In the genomic region with DNA sequence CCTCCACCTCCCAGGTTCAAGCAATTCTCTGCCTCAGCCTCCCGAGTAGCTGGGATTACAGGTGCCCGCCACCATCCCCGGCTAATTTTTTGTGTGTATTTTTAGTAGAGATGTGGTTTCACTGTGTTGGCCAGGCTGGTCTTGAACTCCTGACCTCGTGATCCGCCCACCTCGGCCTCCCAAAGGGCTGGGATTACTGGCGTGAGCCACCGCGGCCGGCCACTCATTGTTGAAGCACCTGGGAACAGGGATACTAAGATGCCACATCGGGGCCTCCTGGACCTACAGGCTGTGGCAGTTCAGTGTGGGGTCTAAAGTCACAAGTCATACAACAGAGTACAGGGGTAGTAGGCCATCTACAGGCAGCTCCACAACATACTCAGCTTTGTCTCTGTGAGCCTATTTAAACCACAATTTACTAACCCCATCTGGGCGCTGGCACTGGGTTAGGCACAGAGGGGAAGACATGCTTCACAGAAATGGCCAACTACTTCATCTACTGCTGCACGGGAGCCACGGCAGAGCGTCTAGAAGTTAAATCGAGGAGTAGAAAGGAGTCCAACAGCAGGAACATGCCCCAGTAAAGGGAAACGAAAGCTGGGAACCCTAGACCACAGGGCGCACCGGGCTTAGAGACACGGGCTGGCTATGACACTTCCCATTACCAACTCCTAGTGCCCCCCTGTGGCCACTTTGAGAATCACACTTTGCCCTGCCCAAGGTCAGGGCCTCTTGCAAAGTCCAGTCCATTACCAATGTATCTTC, we compare ENCODE assay signal across 9 cellular contexts. TPM values are rescaled to one million over a fixed set of nuclear protein-coding genes. Genes with fewer than 3 reads are reported as not detected.
A peak's percentile ranks its signal among the peaks of the same experiment; 100 is the strongest.
DNase-seq lines count a peak whose midpoint lies in the region; ATAC-seq and TF ChIP-seq lines count a peak whose summit lies in the region.
"Had no signal": no experiment of that assay in that cellular context is flagged by ENCODE, and none has a peak within 500 bp of the region (broad histone marks: within the 10 kb centered on the region; RNA-seq: fewer than 3 reads in every experiment).

No MANE protein-coding gene starts in this region.

- peaks cover 11% of the 10 kb centered on the region for H4K20me1 ChIP-seq in neural cell (ENCODE audit: insufficient read depth)

- H3K27me3 Mint-ChIP-seq in activated T-helper 2 cell treated with anti-CD3 and anti-CD28 coated beads, Interferon-gamma antibody, Interleukin-2, Interleukin-4, amounts not matched to agents 10 μg/mL and 5 μg/mL and 100 μg/mL, durations not matched to agents 14 hours and 24 hours and 36 hours (ENCODE audit: low read depth) = no peaks in the 10 kb centered on the region
- no peaks in the 10 kb centered on the region for H3K27me3 Mint-ChIP-seq in stimulated activated naive CD8-positive, alpha-beta T cell treated with anti-CD3 and anti-CD28 coated beads, Interleukin-15, Interleukin-2, amounts not matched to agents 100 ng/mL and 50 ng/mL, for 24 hours

- peaks cover 40% of the 10 kb centered on the region for H3K4me1 Mint-ChIP-seq in activated T-helper 2 cell treated with anti-CD3 and anti-CD28 coated beads, Interferon-gamma antibody, Interleukin-2, Interleukin-4, amounts not matched to agents 10 μg/mL and 5 μg/mL and 100 μg/mL, durations not matched to agents 14 hours and 24 hours and 36 hours (ENCODE audit: low read depth)
- H3K4me1 Mint-ChIP-seq in stimulated activated naive CD8-positive, alpha-beta T cell treated with anti-CD3 and anti-CD28 coated beads, Interleukin-15, Interleukin-2, amounts not matched to agents 100 ng/mL and 50 ng/mL, for 24 hours (ENCODE audit: low read depth) = peaks cover 42% of the 10 kb centered on the region

- TF ChIP-seq CTCF in RWPE1 (conservative IDR thresholded peaks at IDR 0.05; ENCODE audit: low read depth) (peak; percentile 85), fibroblast of pulmonary artery (IDR thresholded peaks at IDR 0.05; ENCODE audit: low read length, missing control alignments) (peak; percentile 89), neural cell (IDR thresholded peaks at IDR 0.05; ENCODE audit: poor library complexity, severe bottlenecking) (peak; percentile 79)

- peaks cover 34% of the 10 kb centered on the region for H3K36me3 Mint-ChIP-seq in activated T-helper 2 cell treated with anti-CD3 and anti-CD28 coated beads, Interferon-gamma antibody, Interleukin-2, Interleukin-4, amounts not matched to agents 10 μg/mL and 5 μg/mL and 100 μg/mL, durations not matched to agents 14 hours and 24 hours and 36 hours (ENCODE audit: low read depth)
- peaks cover 30% of the 10 kb centered on the region for H3K36me3 Mint-ChIP-seq in stimulated activated naive CD8-positive, alpha-beta T cell treated with anti-CD3 and anti-CD28 coated beads, Interleukin-15, Interleukin-2, amounts not matched to agents 100 ng/mL and 50 ng/mL, for 24 hours (ENCODE audit: low read depth)

- H3K9me3 Mint-ChIP-seq in activated T-helper 2 cell treated with anti-CD3 and anti-CD28 coated beads, Interferon-gamma antibody, Interleukin-2, Interleukin-4, amounts not matched to agents 10 μg/mL and 5 μg/mL and 100 μg/mL, durations not matched to agents 14 hours and 24 hours and 36 hours = no peaks in the 10 kb centered on the region
- no peaks in the 10 kb centered on the region for H3K9me3 Mint-ChIP-seq in stimulated activated naive CD8-positive, alpha-beta T cell treated with anti-CD3 and anti-CD28 coated beads, Interleukin-15, Interleukin-2, amounts not matched to agents 100 ng/mL and 50 ng/mL, for 24 hours

- H2AFZ ChIP-seq in neural cell (ENCODE audit: low read depth, low read length) = no peak overlapping the region

- H3K4me3 Mint-ChIP-seq in activated T-helper 2 cell treated with anti-CD3 and anti-CD28 coated beads, Interferon-gamma antibody, Interleukin-2, Interleukin-4, amounts not matched to agents 10 μg/mL and 5 μg/mL and 100 μg/mL, durations not matched to agents 14 hours and 24 hours and 36 hours (ENCODE audit: low read depth) = peak overlapping the region; percentile 5
- peak overlapping the region; percentile 52 for H3K4me3 Mint-ChIP-seq in stimulated activated naive CD8-positive, alpha-beta T cell treated with anti-CD3 and anti-CD28 coated beads, Interleukin-15, Interleukin-2, amounts not matched to agents 100 ng/mL and 50 ng/mL, for 24 hours

- CTCF ChIA-PET in RWPE1 (lab: Yijun Ruan, JAX) = interaction anchor here (0.6 to 1.2 kb wide), 6 partner anchors 8 to 62 kb away, joined by 3 to 4 read pairs (median 3); a partner anchor contains a TSS

- H3K9me2 ChIP-seq in neural cell (ENCODE audit: insufficient read depth, low read length) = no peaks in the 10 kb centered on the region

- H3K4me3 ChIP-seq in fibroblast of pulmonary artery (replicated peaks; ENCODE audit: low read depth, low read length) = peak overlapping the region; percentile 12
- H3K4me3 ChIP-seq in neural cell (ENCODE audit: low read length) = peak overlapping the region; percentile 94

- ATAC-seq in HG03135 (IDR thresholded peaks at IDR 0.05; ENCODE audit: unreplicated experiment) = no peak

- no peaks in the 10 kb centered on the region for H3K9me3 ChIP-seq in neural cell (ENCODE audit: low read length)

- H3K27ac ChIP-seq in RWPE1 (peak overlapping the region; percentile 98), neural cell (ENCODE audit: low read length) (peak overlapping the region; percentile 42)

- POLR2A ChIA-PET in RWPE1 (lab: Yijun Ruan, JAX; ENCODE audit: low non-redundant PET) = no interaction called here

- H3K9ac ChIP-seq in neural cell (ENCODE audit: low read length) = no peak overlapping the region

- H3K27me3 ChIP-seq in neural cell (ENCODE audit: insufficient read depth, low read depth, low read length) = no peaks in the 10 kb centered on the region

- intact Hi-C loops in activated T-helper 2 cell treated with anti-CD3 and anti-CD28 coated beads, Interferon-gamma antibody, Interleukin-2, Interleukin-4, amounts not matched to agents 10 μg/mL and 5 μg/mL and 100 μg/mL, durations not matched to agents 14 hours and 24 hours and 36 hours (cut with micrococcal nuclease) = no loop called here

- H3K4me2 ChIP-seq in neural cell (ENCODE audit: low read length) = no peak overlapping the region

- TF ChIP-seq RAD21 in Ishikawa (IDR thresholded peaks at IDR 0.05; ENCODE audit: low read depth) (peak; percentile 61; the same call in 1 of the 2 replicates), neural cell (conservative IDR thresholded peaks at IDR 0.05) (peak; percentile 68)

- H3K79me2 ChIP-seq in neural cell (replicated peaks; ENCODE audit: insufficient read depth, low read length) = peaks cover 45% of the 10 kb centered on the region

- no peaks in the 10 kb centered on the region for H3K36me3 ChIP-seq in neural cell (ENCODE audit: insufficient read depth, low read length)

- TF ChIP-seq EP300 in Ishikawa (IDR thresholded peaks at IDR 0.05; ENCODE audit: borderline replicate concordance) (no peak), neural cell (conservative IDR thresholded peaks at IDR 0.05; ENCODE audit: poor library complexity, severe bottlenecking) (no peak)

- no peaks in the 10 kb centered on the region for H3F3A ChIP-seq in neural cell (ENCODE audit: insufficient read depth, low read length, poor library complexity, severe bottlenecking)

- H3K27ac Mint-ChIP-seq in activated T-helper 2 cell treated with anti-CD3 and anti-CD28 coated beads, Interferon-gamma antibody, Interleukin-2, Interleukin-4, amounts not matched to agents 10 μg/mL and 5 μg/mL and 100 μg/mL, durations not matched to agents 14 hours and 24 hours and 36 hours = peak overlapping the region; percentile 86
- peak overlapping the region; percentile 85 for H3K27ac Mint-ChIP-seq in stimulated activated naive CD8-positive, alpha-beta T cell treated with anti-CD3 and anti-CD28 coated beads, Interleukin-15, Interleukin-2, amounts not matched to agents 100 ng/mL and 50 ng/mL, for 24 hours

- DNase-seq in DMS 273 treated with DMSO at 0.1 percent for 48 hours (lab: John Stamatoyannopoulos, UW) (peak; percentile 39), RWPE1 (ENCODE audit: low spot score) (peak; percentile 69), fibroblast of pulmonary artery (ENCODE audit: low read depth) (peak; percentile 94)
- peak; percentile 83 for DNase-seq in activated T-helper 2 cell treated with anti-CD3 and anti-CD28 coated beads, Interferon-gamma antibody, Interleukin-2, Interleukin-4, amounts not matched to agents 10 μg/mL and 5 μg/mL and 100 μg/mL, durations not matched to agents 14 hours and 24 hours and 36 hours (ENCODE audit: low spot score)

TF ChIP-seq in Ishikawa, 13 proteins besides CTCF, POLR2A, EP300 and RAD21 (continues in another document):
- TF ChIP-seq, protein P1, sequence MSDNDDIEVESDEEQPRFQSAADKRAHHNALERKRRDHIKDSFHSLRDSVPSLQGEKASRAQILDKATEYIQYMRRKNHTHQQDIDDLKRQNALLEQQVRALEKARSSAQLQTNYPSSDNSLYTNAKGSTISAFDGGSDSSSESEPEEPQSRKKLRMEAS (IDR thresholded peaks at IDR 0.05) = no peak
- no peak for TF ChIP-seq CREB1 (IDR thresholded peaks at IDR 0.05; ENCODE audit: low read depth)

TF ChIP-seq in neural cell, 6 proteins besides CTCF, POLR2A, EP300 and RAD21 (continues in another document):
- TF ChIP-seq EZH2 (IDR thresholded peaks at IDR 0.05; ENCODE audit: borderline replicate concordance, insufficient read depth, low read length, poor library complexity, severe bottlenecking) (no peak), TAF1 (IDR thresholded peaks at IDR 0.05; ENCODE audit: low read depth) (no peak), POLR2AphosphoS5 (IDR thresholded peaks at IDR 0.05) (peak; percentile 12)

RNA-seq across cellular contexts. Expression of a gene that starts 4.3 kb away (rescaled TPM):
- total RNA-seq in activated T-helper 2 cell treated with anti-CD3 and anti-CD28 coated beads, Interferon-gamma antibody, Interleukin-2, Interleukin-4, amounts not matched to agents 10 μg/mL and 5 μg/mL and 100 μg/mL, durations not matched to agents 14 hours and 24 hours and 36 hours = 44.6 and 44.7 TPM in 2 replicates
- polyA plus RNA-seq in neural cell = 91.6 and 98.3 TPM in 2 replicates
- 80.3 and 88.3 TPM in 2 replicates for polyA minus RNA-seq in neural cell

RNA-seq across cellular contexts. Expression of a gene that starts 6.2 kb away (rescaled TPM):
- total RNA-seq in activated T-helper 2 cell treated with anti-CD3 and anti-CD28 coated beads, Interferon-gamma antibody, Interleukin-2, Interleukin-4, amounts not matched to agents 10 μg/mL and 5 μg/mL and 100 μg/mL, durations not matched to agents 14 hours and 24 hours and 36 hours = 41.8 and 43.2 TPM in 2 replicates
- 1.9 and 2.0 TPM in 2 replicates for polyA plus RNA-seq in neural cell
- polyA minus RNA-seq in neural cell = 16.8 and 20.2 TPM in 2 replicates

RNA-seq across cellular contexts. Expression of a gene that starts 17.7 kb away (rescaled TPM):
- 18.7 and 25.0 TPM in 2 replicates for total RNA-seq in activated T-helper 2 cell treated with anti-CD3 and anti-CD28 coated beads, Interferon-gamma antibody, Interleukin-2, Interleukin-4, amounts not matched to agents 10 μg/mL and 5 μg/mL and 100 μg/mL, durations not matched to agents 14 hours and 24 hours and 36 hours
- 23.3 and 31.7 TPM in 2 replicates for polyA plus RNA-seq in neural cell
- polyA minus RNA-seq in neural cell = 46.0 and 56.4 TPM in 2 replicates

RNA-seq across cellular contexts. Expression of a gene that starts 31.5 kb away (rescaled TPM):
- 7.8 and 8.0 TPM in 2 replicates for total RNA-seq in activated T-helper 2 cell treated with anti-CD3 and anti-CD28 coated beads, Interferon-gamma antibody, Interleukin-2, Interleukin-4, amounts not matched to agents 10 μg/mL and 5 μg/mL and 100 μg/mL, durations not matched to agents 14 hours and 24 hours and 36 hours
- polyA plus RNA-seq in neural cell = 12.1 and 13.7 TPM in 2 replicates
- 12.0 and 14.6 TPM in 2 replicates for polyA minus RNA-seq in neural cell

RNA-seq across cellular contexts. Expression of a gene that starts 34.5 kb away (rescaled TPM):
- total RNA-seq in activated T-helper 2 cell treated with anti-CD3 and anti-CD28 coated beads, Interferon-gamma antibody, Interleukin-2, Interleukin-4, amounts not matched to agents 10 μg/mL and 5 μg/mL and 100 μg/mL, durations not matched to agents 14 hours and 24 hours and 36 hours = 2.4 and 3.1 TPM in 2 replicates
- polyA plus RNA-seq in neural cell = 7.3 and 15.3 TPM in 2 replicates
- polyA minus RNA-seq in neural cell = 2.4 TPM in 1 of 2 replicates, not detected in the other
- total RNA-seq: glomerular endothelial cell had no signal

Comparison
In these comparisons a context has a peak if more than half of its experiments do, and no peak if none do; other contexts are left out.
1. DNase-seq: peak in every context shown above with its lines; median percentile 94 in fibroblast of pulmonary artery; 83 in activated T-helper 2 cell treated with anti-CD3 and anti-CD28 coated beads, Interferon-gamma antibody, Interleukin-2, Interleukin-4, amounts not matched to agents 10 μg/mL and 5 μg/mL and 100 μg/mL, durations not matched to agents 14 hours and 24 hours and 36 hours; 69 in RWPE1; 39 in DMS 273 treated with DMSO at 0.1 percent for 48 hours.